Comparison of ENCODE assay signal across 11 cellular contexts in genomic region chr1:1142352-1142751, GRCh38. TPM values are rescaled to one million over a fixed set of nuclear protein-coding genes. Genes with fewer than 3 reads are reported as not detected.
DNase-seq lines count a peak whose midpoint lies in the region; ATAC-seq and TF ChIP-seq lines count a peak whose summit lies in the region.
"Not testable (repeated sequence)": the region's sequence is repeated elsewhere in the genome, so short reads cannot be mapped to it uniquely, and the experiment has no call there.
"Had no signal": no experiment of that assay in that cellular context is flagged by ENCODE, and none has a peak within 500 bp of the region (broad histone marks: within the 10 kb centered on the region; RNA-seq: fewer than 3 reads in every experiment).

No MANE protein-coding gene starts in this region.

- peaks cover 16% of the 10 kb centered on the region for H3K4me1 Mint-ChIP-seq in T-helper 1 cell treated with Interleukin-12 subunit alpha and Interleukin-12 subunit beta and Interleukin-4 antibody, amounts not matched to agents 30 μg/mL and 1 μg/mL, for 36 hours (ENCODE audit: low read depth)
- H3K4me1 Mint-ChIP-seq in activated CD4-positive, alpha-beta T cell treated with anti-CD3 and anti-CD28 coated beads, Interleukin-2, amount 10 ng/mL, durations not matched to agents 7 days and 5 days = peaks cover 36% of the 10 kb centered on the region
- peaks cover 29% of the 10 kb centered on the region for H3K4me1 Mint-ChIP-seq in activated T-cell treated with anti-CD3 and anti-CD28 coated beads, Interleukin-2, amount 50 U/mL, for 72 hours (ENCODE audit: low read depth)
- peaks cover 31% of the 10 kb centered on the region for H3K4me1 Mint-ChIP-seq in activated naive CD8-positive, alpha-beta T cell treated with anti-CD3 and anti-CD28 coated beads for 36 hours
- H3K4me1 Mint-ChIP-seq in stimulated activated effector memory CD8-positive, alpha-beta T cell treated with anti-CD3 and anti-CD28 coated beads, Interleukin-12 subunit alpha, Interleukin-12 subunit beta, amount 100 ng/mL, for 72 hours = peaks cover 30% of the 10 kb centered on the region

- H3K4me1 ChIP-seq in HEK293 (ENCODE audit: control insufficient read depth, insufficient read depth, low read length) = not testable (repeated sequence)
- H3K4me1 ChIP-seq in mucosa of rectum (ENCODE audit: control insufficient read depth in 2 of 2, insufficient read depth in 2 of 2, low read length in 2 of 2) (peaks cover 34 to 40% of the 10 kb centered on the region in 2 donors), transverse colon (peaks cover 10 to 45% (median 44%) of the 10 kb centered on the region in 4 donors)

- POLR2A ChIA-PET in HEK293 (lab: Yijun Ruan, JAX); activated CD4-positive, alpha-beta T cell treated with anti-CD3 and anti-CD28 coated beads, Interleukin-2, amount 10 ng/mL, durations not matched to agents 7 days and 5 days (lab: Charles Lee): not testable (repeated sequence)

- CTCF ChIA-PET in HEK293 (lab: Yijun Ruan, JAX); activated CD4-positive, alpha-beta T cell treated with anti-CD3 and anti-CD28 coated beads, Interleukin-2, amount 10 ng/mL, durations not matched to agents 7 days and 5 days (lab: Charles Lee): not testable (repeated sequence)

- H3K27ac Mint-ChIP-seq in T-helper 1 cell treated with Interleukin-12 subunit alpha and Interleukin-12 subunit beta and Interleukin-4 antibody, amounts not matched to agents 30 μg/mL and 1 μg/mL, for 36 hours = peak overlapping the region; percentile 67
- peak overlapping the region; percentile 65 for H3K27ac Mint-ChIP-seq in activated CD4-positive, alpha-beta T cell treated with anti-CD3 and anti-CD28 coated beads, Interleukin-2, amount 10 ng/mL, durations not matched to agents 7 days and 5 days
- not testable (repeated sequence) for H3K27ac Mint-ChIP-seq in activated T-cell treated with anti-CD3 and anti-CD28 coated beads, Interleukin-2, amount 50 U/mL, for 72 hours
- H3K27ac Mint-ChIP-seq in activated naive CD8-positive, alpha-beta T cell treated with anti-CD3 and anti-CD28 coated beads for 36 hours = peak overlapping the region; percentile 48
- H3K27ac Mint-ChIP-seq in stimulated activated effector memory CD8-positive, alpha-beta T cell treated with anti-CD3 and anti-CD28 coated beads, Interleukin-12 subunit alpha, Interleukin-12 subunit beta, amount 100 ng/mL, for 72 hours = peak overlapping the region; percentile 88

- H3K27me3 ChIP-seq in mucosa of rectum (ENCODE audit: control insufficient read depth in 2 of 2, insufficient read depth in 2 of 2, low read length in 2 of 2); transverse colon: not testable (repeated sequence)

- H3K9ac ChIP-seq in mucosa of rectum (ENCODE audit: low read depth in 1 of 2, low read length in 2 of 2) = peak overlapping the region in 1 of 2 donors; percentile 79

- not testable (repeated sequence) for H3K36me3 ChIP-seq in HEK293 (ENCODE audit: control insufficient read depth in 2 of 2, insufficient read depth in 1 of 2, low read length in 2 of 2); mucosa of rectum (ENCODE audit: control insufficient read depth in 2 of 2, insufficient read depth in 2 of 2, low read length in 2 of 2); transverse colon

- in situ Hi-C loops in transverse colon (cut with MboI; ENCODE audit: low pct_ligation_motif_present in 1 of 4, low pct_unique_long_range_greater_than_20kb in 1 of 4, low sequenced_read_pairs in 3 of 4) = not testable (repeated sequence)

- not testable (repeated sequence) for H3K4me3 ChIP-seq in HEK293 (ENCODE audit: low read depth, low read length); mucosa of rectum (ENCODE audit: low read length in 2 of 2); transverse colon

- H3K9me3 ChIP-seq in HEK293 (ENCODE audit: control insufficient read depth, insufficient read depth, low read depth, low read length); mucosa of rectum (ENCODE audit: control insufficient read depth in 2 of 2, low read length in 2 of 2); transverse colon: not testable (repeated sequence)

- H3K36me3 Mint-ChIP-seq in T-helper 1 cell treated with Interleukin-12 subunit alpha and Interleukin-12 subunit beta and Interleukin-4 antibody, amounts not matched to agents 30 μg/mL and 1 μg/mL, for 36 hours (ENCODE audit: low read depth); activated CD4-positive, alpha-beta T cell treated with anti-CD3 and anti-CD28 coated beads, Interleukin-2, amount 10 ng/mL, durations not matched to agents 7 days and 5 days (ENCODE audit: low read depth); activated T-cell treated with anti-CD3 and anti-CD28 coated beads, Interleukin-2, amount 50 U/mL, for 72 hours (ENCODE audit: insufficient read depth in 2 of 2); activated naive CD8-positive, alpha-beta T cell treated with anti-CD3 and anti-CD28 coated beads for 36 hours; stimulated activated effector memory CD8-positive, alpha-beta T cell treated with anti-CD3 and anti-CD28 coated beads, Interleukin-12 subunit alpha, Interleukin-12 subunit beta, amount 100 ng/mL, for 72 hours: not testable (repeated sequence)

- not testable (repeated sequence) for TF ChIP-seq POLR2A in transverse colon (IDR thresholded peaks at IDR 0.05)

- intact Hi-C loops in transverse colon (cut with DNase I; ENCODE audit: low total_unique reads) = not testable (repeated sequence)

- not testable (repeated sequence) for TF ChIP-seq EP300 in transverse colon (IDR thresholded peaks at IDR 0.05; ENCODE audit: low read depth)

- H3K4me3 Mint-ChIP-seq in T-helper 1 cell treated with Interleukin-12 subunit alpha and Interleukin-12 subunit beta and Interleukin-4 antibody, amounts not matched to agents 30 μg/mL and 1 μg/mL, for 36 hours; activated CD4-positive, alpha-beta T cell treated with anti-CD3 and anti-CD28 coated beads, Interleukin-2, amount 10 ng/mL, durations not matched to agents 7 days and 5 days; activated naive CD8-positive, alpha-beta T cell treated with anti-CD3 and anti-CD28 coated beads for 36 hours; stimulated activated effector memory CD8-positive, alpha-beta T cell treated with anti-CD3 and anti-CD28 coated beads, Interleukin-12 subunit alpha, Interleukin-12 subunit beta, amount 100 ng/mL, for 72 hours: not testable (repeated sequence)
- peak overlapping the region in 1 of 2 donors; percentile 75 for H3K4me3 Mint-ChIP-seq in activated T-cell treated with anti-CD3 and anti-CD28 coated beads, Interleukin-2, amount 50 U/mL, for 72 hours

- not testable (repeated sequence) for H3K9me3 Mint-ChIP-seq in T-helper 1 cell treated with Interleukin-12 subunit alpha and Interleukin-12 subunit beta and Interleukin-4 antibody, amounts not matched to agents 30 μg/mL and 1 μg/mL, for 36 hours; activated CD4-positive, alpha-beta T cell treated with anti-CD3 and anti-CD28 coated beads, Interleukin-2, amount 10 ng/mL, durations not matched to agents 7 days and 5 days; activated T-cell treated with anti-CD3 and anti-CD28 coated beads, Interleukin-2, amount 50 U/mL, for 72 hours; activated naive CD8-positive, alpha-beta T cell treated with anti-CD3 and anti-CD28 coated beads for 36 hours; stimulated activated effector memory CD8-positive, alpha-beta T cell treated with anti-CD3 and anti-CD28 coated beads, Interleukin-12 subunit alpha, Interleukin-12 subunit beta, amount 100 ng/mL, for 72 hours

- ATAC-seq in activated T-cell treated with anti-CD3 and anti-CD28 coated beads, Interleukin-2, amount 50 U/mL, for 72 hours (replicated peaks in 1 of 2); stimulated activated effector memory CD8-positive, alpha-beta T cell treated with anti-CD3 and anti-CD28 coated beads, Interleukin-12 subunit alpha, Interleukin-12 subunit beta, amount 100 ng/mL, for 72 hours: not testable (repeated sequence)

- H3K27me3 Mint-ChIP-seq in T-helper 1 cell treated with Interleukin-12 subunit alpha and Interleukin-12 subunit beta and Interleukin-4 antibody, amounts not matched to agents 30 μg/mL and 1 μg/mL, for 36 hours (ENCODE audit: low read depth); activated CD4-positive, alpha-beta T cell treated with anti-CD3 and anti-CD28 coated beads, Interleukin-2, amount 10 ng/mL, durations not matched to agents 7 days and 5 days; activated T-cell treated with anti-CD3 and anti-CD28 coated beads, Interleukin-2, amount 50 U/mL, for 72 hours (ENCODE audit: low read depth); activated naive CD8-positive, alpha-beta T cell treated with anti-CD3 and anti-CD28 coated beads for 36 hours: not testable (repeated sequence)

- TF ChIP-seq CTCF in HEK293 (tag by site-specific recombination; IDR thresholded peaks at IDR 0.05); transverse colon (IDR thresholded peaks at IDR 0.05): not testable (repeated sequence)

- WGBS in transverse colon (ENCODE audit: low coverage in 1 of 2), 2 donors = 65 to 66% methylated on average over 13 to 15 of the region's 15 CpGs

- not testable (repeated sequence) for DNase-seq in activated CD4-positive, alpha-beta T cell treated with anti-CD3 and anti-CD28 coated beads, Interleukin-2, amount 10 ng/mL, durations not matched to agents 7 days and 5 days; stimulated activated effector memory CD8-positive, alpha-beta T cell treated with anti-CD3 and anti-CD28 coated beads, Interleukin-12 subunit alpha, Interleukin-12 subunit beta, amount 100 ng/mL, for 72 hours (ENCODE audit: low spot score in 2 of 2)
- peak; percentile 37 to 52 for DNase-seq in activated T-cell treated with anti-CD3 and anti-CD28 coated beads, Interleukin-2, amount 50 U/mL, for 72 hours
- DNase-seq in activated naive CD8-positive, alpha-beta T cell treated with anti-CD3 and anti-CD28 coated beads for 36 hours = peak; percentile 47
- DNase-seq in transverse colon = peak; percentile 7

- not testable (repeated sequence) for H3K27ac ChIP-seq in HEK293 (ENCODE audit: extremely low read depth, low read depth, low read length)
- peak overlapping the region; percentile 95 to 98 for H3K27ac ChIP-seq in mucosa of rectum (ENCODE audit: low read depth in 2 of 2, low read length in 2 of 2)
- H3K27ac ChIP-seq in transverse colon = peak overlapping the region; percentile 89 to 95 (median 92)

RNA-seq across cellular contexts. Expression of gene C1orf159, which starts 26.5 kb away (rescaled TPM):
- total RNA-seq in activated CD4-positive, alpha-beta T cell treated with anti-CD3 and anti-CD28 coated beads, Interleukin-2, amount 10 ng/mL, durations not matched to agents 7 days and 5 days = 10 to 100 TPM; 18.0 to 22.0 TPM
- total RNA-seq in activated T-cell treated with anti-CD3 and anti-CD28 coated beads, Interleukin-2, amount 50 U/mL, for 72 hours = 10 to 100 TPM; 18.0 to 18.6 TPM
- 10 to 100 TPM; 18.9 to 19.0 TPM for total RNA-seq in activated naive CD8-positive, alpha-beta T cell treated with anti-CD3 and anti-CD28 coated beads for 36 hours
- total RNA-seq in transverse colon = 100 to 1,000 TPM in 1 of 4 donors, 10 to 100 TPM in 3; 23.6 to 108 (median 47.3) TPM

RNA-seq across cellular contexts. Expression of gene TTLL10, which starts 31.3 kb away (rescaled TPM):
- under 1 TPM; 0.15 to 0.27 TPM for total RNA-seq in activated CD4-positive, alpha-beta T cell treated with anti-CD3 and anti-CD28 coated beads, Interleukin-2, amount 10 ng/mL, durations not matched to agents 7 days and 5 days
- total RNA-seq in activated T-cell treated with anti-CD3 and anti-CD28 coated beads, Interleukin-2, amount 50 U/mL, for 72 hours = under 1 TPM in 1 of 2 donors, not detected in 1; 0.36 TPM
- not detected for total RNA-seq in activated naive CD8-positive, alpha-beta T cell treated with anti-CD3 and anti-CD28 coated beads for 36 hours
- total RNA-seq in transverse colon = under 1 TPM in 2 of 4 donors, not detected in 2; 0.40 to 0.48 TPM
- total RNA-seq: G401, NCI-H460, OCI-LY7 had no signal
